32 cellular contexts compared by ENCODE assay signal in the genomic region with DNA sequence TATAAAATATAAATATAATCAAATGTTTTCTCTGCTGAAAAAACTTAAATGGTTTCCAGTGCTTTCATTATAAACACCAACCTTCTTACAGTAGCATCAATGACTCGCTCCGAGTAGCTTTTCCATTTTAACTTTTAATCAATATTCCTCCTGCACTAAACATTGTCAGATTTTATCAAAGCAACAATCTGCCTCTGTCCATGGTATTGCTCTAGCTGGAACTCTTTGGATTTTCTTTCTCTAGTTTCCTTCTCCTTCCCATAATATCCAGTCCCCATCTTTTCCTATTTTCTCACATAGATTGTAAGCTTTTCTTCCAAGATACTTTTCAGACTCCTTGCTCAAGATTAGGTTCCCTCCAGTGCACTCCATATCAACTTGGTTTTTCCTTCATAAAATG.
"Had no signal": no experiment of that assay in that cellular context is flagged by ENCODE, and none has a peak within 500 bp of the region (broad histone marks: within the 10 kb centered on the region; RNA-seq: fewer than 3 reads in every experiment).

No MANE protein-coding gene starts in this region.

- DNase-seq: activated B cell treated with CpG ODN at 0.5 μM for 24 hours; activated CD4-positive, alpha-beta T cell treated with anti-CD3 and anti-CD28 coated beads for 48 hours; activated CD4-positive, alpha-beta T cell treated with anti-CD3 and anti-CD28 coated beads, Interleukin-2, amount 50 U/mL, for 1 hour; activated CD4-positive, alpha-beta T cell treated with anti-CD3 and anti-CD28 coated beads, Interleukin-2, amount 50 U/mL, for 48 hours; activated CD8-positive, alpha-beta memory T cell treated with anti-CD3 and anti-CD28 coated beads for 24 hours; activated CD8-positive, alpha-beta T cell treated with anti-CD3 and anti-CD28 coated beads for 36 hours; activated effector memory CD4-positive, alpha-beta T cell treated with Interleukin-2 at 50 U/mL for 16 hours; activated gamma-delta T cell treated with Interleukin-2 at 50 U/mL for 16 hours; activated naive CD4-positive, alpha-beta T cell treated with anti-CD3 and anti-CD28 coated beads, Interleukin-2, amount 50 U/mL, for 16 hours; activated naive CD4-positive, alpha-beta T cell treated with Interleukin-2 at 50 U/mL for 16 hours; activated T-cell treated with anti-CD3 and anti-CD28 coated beads, Interleukin-2, amount 50 U/mL, for 4 hours; amniotic stem cell; anterior cingulate cortex; body of pancreas; caudate nucleus; cortex of kidney; dermis blood vessel endothelial cell; effector CD4-positive, alpha-beta T cell; effector memory CD8-positive, alpha-beta T cell; erythroblast; foreskin melanocyte; heart right ventricle; T-helper 9 cell; WERI-Rb-1 had no signal

- H3K9me3 ChIP-seq: body of pancreas, esophagus muscularis mucosa, gastroesophageal sphincter had no signal

- H3K4me3 ChIP-seq: body of pancreas, esophagus muscularis mucosa, gastroesophageal sphincter, heart right ventricle had no signal

- H3K27me3 Mint-ChIP-seq: activated B cell treated with CpG ODN at 0.5 μM for 24 hours; activated CD8-positive, alpha-beta T cell treated with anti-CD3 and anti-CD28 coated beads for 36 hours; activated naive CD8-positive, alpha-beta T cell; activated T-helper 17 cell treated with anti-CD3 and anti-CD28 coated beads, Interleukin-2, amount 50 U/mL, for 72 hours; effector memory CD8-positive, alpha-beta T cell had no signal

- H3K27ac Mint-ChIP-seq: activated B cell treated with CpG ODN at 0.5 μM for 24 hours; activated CD8-positive, alpha-beta T cell treated with anti-CD3 and anti-CD28 coated beads for 36 hours; activated naive CD8-positive, alpha-beta T cell; activated T-helper 17 cell treated with anti-CD3 and anti-CD28 coated beads, Interleukin-2, amount 50 U/mL, for 72 hours; effector memory CD8-positive, alpha-beta T cell; T-helper 1 cell treated with Interleukin-12 subunit alpha and Interleukin-12 subunit beta and Interleukin-4 antibody, amounts not matched to agents 30 μg/mL and 1 μg/mL, for 36 hours had no signal

- ATAC-seq: activated CD4-positive, CD25-positive, alpha-beta regulatory T cell treated with anti-CD3 and anti-CD28 coated beads, Interleukin-2, amount 50 U/mL, for 24 hours; activated CD8-positive, alpha-beta T cell treated with anti-CD3 and anti-CD28 coated beads for 36 hours; activated T-cell treated with anti-CD3 and anti-CD28 coated beads, Interleukin-2, amount 50 U/mL, for 4 hours; activated T-helper 17 cell treated with anti-CD3 and anti-CD28 coated beads, Interleukin-2, amount 50 U/mL, for 72 hours; body of pancreas; effector memory CD8-positive, alpha-beta T cell; gastroesophageal sphincter; heart right ventricle had no signal

- H3K27me3 ChIP-seq: body of pancreas, esophagus muscularis mucosa, gastroesophageal sphincter, heart right ventricle had no signal

- H3K27ac ChIP-seq: body of pancreas, esophagus muscularis mucosa, gastroesophageal sphincter, heart right ventricle, WERI-Rb-1 had no signal

- FAIRE-seq: astrocyte, colon had no signal

- H3K4me1 ChIP-seq: body of pancreas, esophagus muscularis mucosa, gastroesophageal sphincter, heart right ventricle had no signal

- H3K4me1 Mint-ChIP-seq: activated B cell treated with CpG ODN at 0.5 μM for 24 hours; activated T-helper 17 cell treated with anti-CD3 and anti-CD28 coated beads, Interleukin-2, amount 50 U/mL, for 72 hours had no signal

- H3K36me3 Mint-ChIP-seq: activated naive CD8-positive, alpha-beta T cell had no signal

- H3K4me3 Mint-ChIP-seq: activated B cell treated with CpG ODN at 0.5 μM for 24 hours; activated CD8-positive, alpha-beta T cell treated with anti-CD3 and anti-CD28 coated beads for 36 hours; activated naive CD8-positive, alpha-beta T cell; activated T-cell treated with anti-CD3 and anti-CD28 coated beads, Interleukin-2, amount 50 U/mL, for 4 hours; activated T-helper 17 cell treated with anti-CD3 and anti-CD28 coated beads, Interleukin-2, amount 50 U/mL, for 72 hours; effector memory CD8-positive, alpha-beta T cell; T-helper 1 cell treated with Interleukin-12 subunit alpha and Interleukin-12 subunit beta and Interleukin-4 antibody, amounts not matched to agents 30 μg/mL and 1 μg/mL, for 36 hours had no signal

- H3K36me3 ChIP-seq: esophagus muscularis mucosa, gastroesophageal sphincter, heart right ventricle, WERI-Rb-1 had no signal
